1 cellular context compared by ENCODE assay signal in the genomic region with DNA sequence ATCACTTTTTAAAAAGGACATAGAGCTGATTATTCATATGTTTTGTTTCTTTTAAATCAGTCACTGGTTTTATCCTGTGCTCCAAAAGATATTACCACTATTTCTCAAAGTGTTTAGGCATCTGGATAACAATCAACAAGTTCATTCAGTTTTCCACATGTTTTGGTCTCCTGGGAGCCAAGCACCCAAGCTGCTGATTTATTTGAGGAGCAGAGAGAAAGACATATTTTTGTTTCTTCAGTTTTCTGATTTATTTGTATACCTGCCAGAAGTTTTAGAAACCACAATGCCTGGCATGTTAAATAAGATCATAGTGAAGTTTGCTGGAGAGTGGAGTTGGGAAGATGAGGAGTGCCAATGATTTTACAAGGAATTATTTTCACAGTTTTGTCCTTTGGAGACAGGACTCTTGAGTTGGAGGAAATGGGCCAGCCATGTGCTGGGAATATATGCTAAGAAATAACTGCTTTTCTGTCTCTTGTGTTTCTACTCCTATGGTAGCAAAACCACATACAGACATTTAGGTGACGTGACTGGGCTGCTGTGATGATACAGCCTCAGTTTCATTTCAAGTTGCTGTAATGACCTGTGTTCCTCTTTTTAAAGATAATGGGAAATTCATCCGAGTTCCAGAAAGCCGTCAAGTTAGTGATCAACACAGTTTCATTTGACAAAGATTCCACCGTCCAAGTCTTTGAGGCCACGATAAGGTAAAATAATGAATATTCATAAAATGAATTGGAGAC.
TF ChIP-seq lines count a peak whose summit lies in the region.

No MANE protein-coding gene starts in this region.

TF ChIP-seq in GM12878, 131 proteins besides CTCF, POLR2A, EP300 and RAD21 (continued from another document):
- TF ChIP-seq, protein P1, sequence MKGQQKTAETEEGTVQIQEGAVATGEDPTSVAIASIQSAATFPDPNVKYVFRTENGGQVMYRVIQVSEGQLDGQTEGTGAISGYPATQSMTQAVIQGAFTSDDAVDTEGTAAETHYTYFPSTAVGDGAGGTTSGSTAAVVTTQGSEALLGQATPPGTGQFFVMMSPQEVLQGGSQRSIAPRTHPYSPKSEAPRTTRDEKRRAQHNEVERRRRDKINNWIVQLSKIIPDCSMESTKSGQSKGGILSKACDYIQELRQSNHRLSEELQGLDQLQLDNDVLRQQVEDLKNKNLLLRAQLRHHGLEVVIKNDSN (IDR thresholded peaks at IDR 0.05; ENCODE audit: borderline replicate concordance, extremely low read length, insufficient read depth, low read depth, low read length): no peak
- TF ChIP-seq, protein P2, sequence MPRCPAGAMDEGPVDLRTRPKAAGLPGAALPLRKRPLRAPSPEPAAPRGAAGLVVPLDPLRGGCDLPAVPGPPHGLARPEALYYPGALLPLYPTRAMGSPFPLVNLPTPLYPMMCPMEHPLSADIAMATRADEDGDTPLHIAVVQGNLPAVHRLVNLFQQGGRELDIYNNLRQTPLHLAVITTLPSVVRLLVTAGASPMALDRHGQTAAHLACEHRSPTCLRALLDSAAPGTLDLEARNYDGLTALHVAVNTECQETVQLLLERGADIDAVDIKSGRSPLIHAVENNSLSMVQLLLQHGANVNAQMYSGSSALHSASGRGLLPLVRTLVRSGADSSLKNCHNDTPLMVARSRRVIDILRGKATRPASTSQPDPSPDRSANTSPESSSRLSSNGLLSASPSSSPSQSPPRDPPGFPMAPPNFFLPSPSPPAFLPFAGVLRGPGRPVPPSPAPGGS (IDR thresholded peaks at IDR 0.05; ENCODE audit: borderline replicate concordance, insufficient read depth, low read depth, low read length, poor library complexity, severe bottlenecking): no peak
- TF ChIP-seq KLF5 (IDR thresholded peaks at IDR 0.05; ENCODE audit: partially characterized antibody): no peak
- TF ChIP-seq TARDBP (IDR thresholded peaks at IDR 0.05; ENCODE audit: borderline replicate concordance): no peak
- no peak for TF ChIP-seq NFYA (IDR thresholded peaks at IDR 0.05; ENCODE audit: borderline replicate concordance, low read depth, low read length)
- TF ChIP-seq, protein P3, sequence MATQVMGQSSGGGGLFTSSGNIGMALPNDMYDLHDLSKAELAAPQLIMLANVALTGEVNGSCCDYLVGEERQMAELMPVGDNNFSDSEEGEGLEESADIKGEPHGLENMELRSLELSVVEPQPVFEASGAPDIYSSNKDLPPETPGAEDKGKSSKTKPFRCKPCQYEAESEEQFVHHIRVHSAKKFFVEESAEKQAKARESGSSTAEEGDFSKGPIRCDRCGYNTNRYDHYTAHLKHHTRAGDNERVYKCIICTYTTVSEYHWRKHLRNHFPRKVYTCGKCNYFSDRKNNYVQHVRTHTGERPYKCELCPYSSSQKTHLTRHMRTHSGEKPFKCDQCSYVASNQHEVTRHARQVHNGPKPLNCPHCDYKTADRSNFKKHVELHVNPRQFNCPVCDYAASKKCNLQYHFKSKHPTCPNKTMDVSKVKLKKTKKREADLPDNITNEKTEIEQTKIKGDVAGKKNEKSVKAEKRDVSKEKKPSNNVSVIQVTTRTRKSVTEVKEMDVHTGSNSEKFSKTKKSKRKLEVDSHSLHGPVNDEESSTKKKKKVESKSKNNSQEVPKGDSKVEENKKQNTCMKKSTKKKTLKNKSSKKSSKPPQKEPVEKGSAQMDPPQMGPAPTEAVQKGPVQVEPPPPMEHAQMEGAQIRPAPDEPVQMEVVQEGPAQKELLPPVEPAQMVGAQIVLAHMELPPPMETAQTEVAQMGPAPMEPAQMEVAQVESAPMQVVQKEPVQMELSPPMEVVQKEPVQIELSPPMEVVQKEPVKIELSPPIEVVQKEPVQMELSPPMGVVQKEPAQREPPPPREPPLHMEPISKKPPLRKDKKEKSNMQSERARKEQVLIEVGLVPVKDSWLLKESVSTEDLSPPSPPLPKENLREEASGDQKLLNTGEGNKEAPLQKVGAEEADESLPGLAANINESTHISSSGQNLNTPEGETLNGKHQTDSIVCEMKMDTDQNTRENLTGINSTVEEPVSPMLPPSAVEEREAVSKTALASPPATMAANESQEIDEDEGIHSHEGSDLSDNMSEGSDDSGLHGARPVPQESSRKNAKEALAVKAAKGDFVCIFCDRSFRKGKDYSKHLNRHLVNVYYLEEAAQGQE (IDR thresholded peaks at IDR 0.05; ENCODE audit: low read depth, low read length): 0 out of 2 replicates have a peak, but pooled peaks have one; percentile 3
- no peak for TF ChIP-seq SIX5 (IDR thresholded peaks at IDR 0.05; ENCODE audit: low read depth, low read length, severe bottlenecking)
- TF ChIP-seq STAT1 (conservative IDR thresholded peaks at IDR 0.05): no peak
- TF ChIP-seq TCF12 (IDR thresholded peaks at IDR 0.05; ENCODE audit: low read depth, low read length): no peak
- TF ChIP-seq, protein P4, sequence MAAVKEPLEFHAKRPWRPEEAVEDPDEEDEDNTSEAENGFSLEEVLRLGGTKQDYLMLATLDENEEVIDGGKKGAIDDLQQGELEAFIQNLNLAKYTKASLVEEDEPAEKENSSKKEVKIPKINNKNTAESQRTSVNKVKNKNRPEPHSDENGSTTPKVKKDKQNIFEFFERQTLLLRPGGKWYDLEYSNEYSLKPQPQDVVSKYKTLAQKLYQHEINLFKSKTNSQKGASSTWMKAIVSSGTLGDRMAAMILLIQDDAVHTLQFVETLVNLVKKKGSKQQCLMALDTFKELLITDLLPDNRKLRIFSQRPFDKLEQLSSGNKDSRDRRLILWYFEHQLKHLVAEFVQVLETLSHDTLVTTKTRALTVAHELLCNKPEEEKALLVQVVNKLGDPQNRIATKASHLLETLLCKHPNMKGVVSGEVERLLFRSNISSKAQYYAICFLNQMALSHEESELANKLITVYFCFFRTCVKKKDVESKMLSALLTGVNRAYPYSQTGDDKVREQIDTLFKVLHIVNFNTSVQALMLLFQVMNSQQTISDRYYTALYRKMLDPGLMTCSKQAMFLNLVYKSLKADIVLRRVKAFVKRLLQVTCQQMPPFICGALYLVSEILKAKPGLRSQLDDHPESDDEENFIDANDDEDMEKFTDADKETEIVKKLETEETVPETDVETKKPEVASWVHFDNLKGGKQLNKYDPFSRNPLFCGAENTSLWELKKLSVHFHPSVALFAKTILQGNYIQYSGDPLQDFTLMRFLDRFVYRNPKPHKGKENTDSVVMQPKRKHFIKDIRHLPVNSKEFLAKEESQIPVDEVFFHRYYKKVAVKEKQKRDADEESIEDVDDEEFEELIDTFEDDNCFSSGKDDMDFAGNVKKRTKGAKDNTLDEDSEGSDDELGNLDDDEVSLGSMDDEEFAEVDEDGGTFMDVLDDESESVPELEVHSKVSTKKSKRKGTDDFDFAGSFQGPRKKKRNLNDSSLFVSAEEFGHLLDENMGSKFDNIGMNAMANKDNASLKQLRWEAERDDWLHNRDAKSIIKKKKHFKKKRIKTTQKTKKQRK (IDR thresholded peaks at IDR 0.05; ENCODE audit: low read depth, low read length): no peak
- no peak for TF ChIP-seq CBX3 (IDR thresholded peaks at IDR 0.05; ENCODE audit: borderline replicate concordance, low read depth)
- no peak for TF ChIP-seq LARP7 (IDR thresholded peaks at IDR 0.05)
- TF ChIP-seq RB1 (IDR thresholded peaks at IDR 0.05; ENCODE audit: borderline replicate concordance): 0 out of 2 replicates have a peak, but pooled peaks have one; percentile 18
- no peak for TF ChIP-seq SRF (IDR thresholded peaks at IDR 0.05; ENCODE audit: low read depth in 2 of 2, low read length in 2 of 2)
